Comparison of ENCODE assay signal across 8 cellular contexts in the genomic region with DNA sequence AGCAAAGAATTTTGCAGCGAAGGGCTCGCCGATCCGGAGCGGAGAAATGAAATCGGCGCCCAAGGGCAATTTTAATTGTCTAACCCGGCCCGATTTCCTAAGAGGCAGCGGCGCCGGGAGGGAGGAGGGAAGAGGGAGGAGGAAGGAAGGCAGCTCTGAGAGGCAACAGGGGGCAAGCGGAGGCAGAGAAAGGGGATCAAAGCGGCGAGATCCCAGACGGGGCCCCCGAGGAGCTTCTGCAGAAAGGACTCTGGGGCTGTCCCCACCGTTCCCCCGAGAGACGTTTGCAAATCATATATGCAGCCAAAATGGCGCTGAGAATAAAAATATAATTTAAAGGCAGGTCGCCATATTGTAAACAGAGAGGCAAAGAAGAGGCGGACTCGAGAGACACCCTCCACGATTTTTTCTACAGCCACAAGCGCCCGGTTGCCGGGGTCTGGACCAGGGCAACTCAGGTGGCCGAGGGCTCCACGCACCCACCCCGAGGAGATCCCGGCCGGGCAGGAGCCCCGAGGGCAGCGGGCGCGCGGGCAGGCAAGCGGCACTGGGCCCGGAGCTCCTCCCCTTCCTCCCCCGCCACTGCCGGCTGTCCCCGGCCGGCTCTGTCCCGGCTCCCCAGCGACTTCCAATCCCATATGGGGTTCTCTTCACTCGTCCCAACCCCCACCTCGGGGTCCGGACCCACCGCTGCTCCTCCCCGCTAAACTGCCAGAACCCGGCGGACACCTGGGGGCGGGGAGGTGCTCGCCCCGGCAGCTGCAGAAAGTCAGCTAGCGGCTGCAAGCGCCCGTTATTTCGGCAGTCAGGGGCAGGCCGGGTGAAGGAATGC. TPM values are rescaled to one million over a fixed set of nuclear protein-coding genes. Genes with fewer than 3 reads are reported as not detected.
DNase-seq lines count a peak whose midpoint lies in the region; ATAC-seq and TF ChIP-seq lines count a peak whose summit lies in the region.

No MANE protein-coding gene starts in this region.

- TF ChIP-seq POLR2A in esophagus muscularis mucosa (IDR thresholded peaks at IDR 0.05; ENCODE audit: low read depth) = no peak

- H3K4me3 Mint-ChIP-seq in stimulated activated effector memory CD8-positive, alpha-beta T cell treated with anti-CD3 and anti-CD28 coated beads, Interleukin-12 subunit alpha, Interleukin-12 subunit beta, amount 100 ng/mL, for 72 hours = no peak overlapping the region

- H3K4me1 ChIP-seq in esophagus muscularis mucosa (peaks cover 50 to 69% (median 60%) of the 10 kb centered on the region in 4 donors), muscle layer of duodenum (ENCODE audit: control insufficient read depth in 1 of 2, insufficient read depth in 2 of 2, low read length in 2 of 2) (peaks cover 9 to 48% of the 10 kb centered on the region in 2 donors)

- H3K27me3 ChIP-seq in esophagus muscularis mucosa (no peaks in the 10 kb centered on the region), muscle layer of duodenum (ENCODE audit: low read depth, low read length) (no peaks in the 10 kb centered on the region)

- no peak for TF ChIP-seq EP300 in esophagus muscularis mucosa (IDR thresholded peaks at IDR 0.05)

- DNase-seq in NCI-H1417 (lab: John Stamatoyannopoulos, UW) = peak; percentile 59 to 83 (median 79)
- DNase-seq in NCI-H1417 treated with DMSO at 0.1 percent for 48 hours (lab: John Stamatoyannopoulos, UW) = no peak
- DNase-seq in NOMO-1 treated with DMSO at 0.1 percent for 48 hours (lab: John Stamatoyannopoulos, UW; ENCODE audit: unreplicated experiment) = peak; percentile 60
- peak; percentile 27 for DNase-seq in activated T-cell treated with anti-CD3 and anti-CD28 coated beads for 4 hours
- no peak for DNase-seq in esophagus muscularis mucosa (ENCODE audit: extremely low spot score)
- DNase-seq in stimulated activated effector memory CD8-positive, alpha-beta T cell treated with anti-CD3 and anti-CD28 coated beads, Interleukin-12 subunit alpha, Interleukin-12 subunit beta, amount 100 ng/mL, for 72 hours (ENCODE audit: low spot score in 2 of 2) = peak; percentile 44 to 87

- H3K36me3 Mint-ChIP-seq in stimulated activated effector memory CD8-positive, alpha-beta T cell treated with anti-CD3 and anti-CD28 coated beads, Interleukin-12 subunit alpha, Interleukin-12 subunit beta, amount 100 ng/mL, for 72 hours = peaks cover 59% of the 10 kb centered on the region

- intact Hi-C loops in esophagus muscularis mucosa (cut with DNase I) = loop anchor here (5.0 to 10.0 kb wide), 2 partner anchors 37 to 55 kb away; a partner anchor contains a TSS

- no peak for TF ChIP-seq CTCF in esophagus muscularis mucosa (IDR thresholded peaks at IDR 0.05)

- H3K4me1 Mint-ChIP-seq in stimulated activated effector memory CD8-positive, alpha-beta T cell treated with anti-CD3 and anti-CD28 coated beads, Interleukin-12 subunit alpha, Interleukin-12 subunit beta, amount 100 ng/mL, for 72 hours = peaks cover 31% of the 10 kb centered on the region

- ATAC-seq in stimulated activated effector memory CD8-positive, alpha-beta T cell treated with anti-CD3 and anti-CD28 coated beads, Interleukin-12 subunit alpha, Interleukin-12 subunit beta, amount 100 ng/mL, for 72 hours = no peak
- no peak for ATAC-seq in GM21737 (IDR thresholded peaks at IDR 0.05; ENCODE audit: unreplicated experiment)

- H3K27ac ChIP-seq in esophagus muscularis mucosa (replicated peaks in 1 of 4) (peak overlapping the region; percentile 93 to 99 (median 96)), muscle layer of duodenum (ENCODE audit: low read length) (peak overlapping the region; percentile 88)

- no peaks in the 10 kb centered on the region for H3K9me3 Mint-ChIP-seq in stimulated activated effector memory CD8-positive, alpha-beta T cell treated with anti-CD3 and anti-CD28 coated beads, Interleukin-12 subunit alpha, Interleukin-12 subunit beta, amount 100 ng/mL, for 72 hours

- under 1% methylated on average over 37 of the region's 61 CpGs for WGBS in esophagus muscularis mucosa

- peak overlapping the region; percentile 97 for H3K27ac Mint-ChIP-seq in stimulated activated effector memory CD8-positive, alpha-beta T cell treated with anti-CD3 and anti-CD28 coated beads, Interleukin-12 subunit alpha, Interleukin-12 subunit beta, amount 100 ng/mL, for 72 hours

- H3K4me3 ChIP-seq in esophagus muscularis mucosa (peak overlapping the region; percentile 82 to 98 (median 92)), muscle layer of duodenum (ENCODE audit: low read depth in 1 of 2, low read length in 2 of 2) (peak overlapping the region; percentile 83 to 92)

- H3K9me3 ChIP-seq in esophagus muscularis mucosa (no peaks in the 10 kb centered on the region), muscle layer of duodenum (ENCODE audit: control insufficient read depth in 1 of 2, low read length in 2 of 2) (no peaks in the 10 kb centered on the region)

- H3K36me3 ChIP-seq in esophagus muscularis mucosa (peaks cover 0 to 6% (median 0%) of the 10 kb centered on the region in 4 donors), muscle layer of duodenum (ENCODE audit: control insufficient read depth in 1 of 2, insufficient read depth in 2 of 2, low read length in 2 of 2) (peaks cover 0 to 11% of the 10 kb centered on the region in 2 donors)

RNA-seq across cellular contexts. Expression of a gene that starts 1.9 kb away (rescaled TPM):
- 10 to 100 TPM; 27.8 to 44.5 (median 36.7) TPM for total RNA-seq in esophagus muscularis mucosa

RNA-seq across cellular contexts. Expression of a gene that starts 46.5 kb away (rescaled TPM):
- total RNA-seq in esophagus muscularis mucosa = 10 to 100 TPM in 1 of 4 donors, 1 to 10 TPM in 3; 3.7 to 14.2 (median 5.9) TPM

RNA-seq across cellular contexts. Expression of a gene that starts 51.9 kb away (rescaled TPM):
- 10 to 100 TPM; 60.2 to 94.8 (median 86.0) TPM for total RNA-seq in esophagus muscularis mucosa

RNA-seq across cellular contexts. Expression of a gene that starts 56.4 kb away (rescaled TPM):
- under 1 TPM in 3 of 4 donors, not detected in 1; 0.42 to 0.83 (median 0.52) TPM for total RNA-seq in esophagus muscularis mucosa

Comparison
In these comparisons a context has a peak if more than half of its experiments do, and no peak if none do; other contexts are left out.
1. DNase-seq: peak in NCI-H1417 (3 of 3), NOMO-1 treated with DMSO at 0.1 percent for 48 hours (single experiment), activated T-cell treated with anti-CD3 and anti-CD28 coated beads for 4 hours (single experiment) and stimulated activated effector memory CD8-positive, alpha-beta T cell treated with anti-CD3 and anti-CD28 coated beads, Interleukin-12 subunit alpha, Interleukin-12 subunit beta, amount 100 ng/mL, for 72 hours (2 of 2); none in NCI-H1417 treated with DMSO at 0.1 percent for 48 hours (single experiment) and esophagus muscularis mucosa (single experiment).